Comparison of ENCODE assay signal across 2 cellular contexts in the genomic region with DNA sequence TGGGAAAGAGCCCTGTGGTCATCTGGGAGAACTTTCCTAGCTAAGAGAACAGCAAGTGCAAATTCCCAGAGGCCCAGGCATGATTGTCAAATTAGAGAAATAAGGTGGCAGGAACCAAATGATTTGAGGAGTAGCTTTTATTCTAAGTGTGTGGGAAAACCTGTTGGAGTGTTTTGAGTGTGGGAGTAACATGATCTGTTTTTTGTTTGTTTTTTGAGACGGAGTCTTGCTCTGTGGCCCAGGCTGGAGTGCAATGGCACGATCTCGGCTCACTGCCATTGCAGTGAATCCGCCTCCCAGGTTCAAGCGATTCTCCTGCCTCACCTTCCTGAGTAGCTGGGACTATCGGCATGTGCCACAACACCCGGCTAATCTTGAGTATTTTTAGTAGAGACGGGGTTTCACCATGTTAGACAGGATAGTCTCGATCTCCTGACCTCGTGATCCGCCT.
TF ChIP-seq lines count a peak whose summit lies in the region.

No MANE protein-coding gene starts in this region.

TF ChIP-seq in SK-N-SH, 30 proteins besides CTCF, POLR2A, EP300 and RAD21 (continued from another document):
- TF ChIP-seq SIN3A (IDR thresholded peaks at IDR 0.05; ENCODE audit: borderline replicate concordance, low read depth, low read length) (no peak), GABPA (IDR thresholded peaks at IDR 0.05; ENCODE audit: low read depth) (no peak), YY1 (IDR thresholded peaks at IDR 0.05; ENCODE audit: low read depth) (no peak), GATA2 (CRISPR knock-in tag; IDR thresholded peaks at IDR 0.05) (no peak), NFIC (IDR thresholded peaks at IDR 0.05; ENCODE audit: borderline replicate concordance) (no peak)
- TF ChIP-seq, protein P1, sequence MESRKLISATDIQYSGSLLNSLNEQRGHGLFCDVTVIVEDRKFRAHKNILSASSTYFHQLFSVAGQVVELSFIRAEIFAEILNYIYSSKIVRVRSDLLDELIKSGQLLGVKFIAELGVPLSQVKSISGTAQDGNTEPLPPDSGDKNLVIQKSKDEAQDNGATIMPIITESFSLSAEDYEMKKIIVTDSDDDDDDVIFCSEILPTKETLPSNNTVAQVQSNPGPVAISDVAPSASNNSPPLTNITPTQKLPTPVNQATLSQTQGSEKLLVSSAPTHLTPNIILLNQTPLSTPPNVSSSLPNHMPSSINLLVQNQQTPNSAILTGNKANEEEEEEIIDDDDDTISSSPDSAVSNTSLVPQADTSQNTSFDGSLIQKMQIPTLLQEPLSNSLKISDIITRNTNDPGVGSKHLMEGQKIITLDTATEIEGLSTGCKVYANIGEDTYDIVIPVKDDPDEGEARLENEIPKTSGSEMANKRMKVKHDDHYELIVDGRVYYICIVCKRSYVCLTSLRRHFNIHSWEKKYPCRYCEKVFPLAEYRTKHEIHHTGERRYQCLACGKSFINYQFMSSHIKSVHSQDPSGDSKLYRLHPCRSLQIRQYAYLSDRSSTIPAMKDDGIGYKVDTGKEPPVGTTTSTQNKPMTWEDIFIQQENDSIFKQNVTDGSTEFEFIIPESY (IDR thresholded peaks at IDR 0.05; ENCODE audit: borderline replicate concordance, low read depth) = no peak

TF ChIP-seq in SK-N-SH treated with all-trans-retinoic acid at 6 μM for 48 hours, 23 proteins besides CTCF, POLR2A, EP300 and RAD21 (continued from another document):
- TF ChIP-seq BACH2 (CRISPR knock-in tag; IDR thresholded peaks at IDR 0.05; ENCODE audit: borderline replicate concordance) (no peak), ESRRG (CRISPR knock-in tag; IDR thresholded peaks at IDR 0.05) (no peak), ZNF8 (CRISPR knock-in tag; IDR thresholded peaks at IDR 0.05) (no peak), ISL1 (CRISPR knock-in tag; IDR thresholded peaks at IDR 0.05) (no peak), CSDC2 (CRISPR knock-in tag; IDR thresholded peaks at IDR 0.05) (no peak), ZFP3 (CRISPR knock-in tag; IDR thresholded peaks at IDR 0.05) (no peak), ZNF70 (CRISPR knock-in tag; IDR thresholded peaks at IDR 0.05) (no peak)
- TF ChIP-seq, protein P2, sequence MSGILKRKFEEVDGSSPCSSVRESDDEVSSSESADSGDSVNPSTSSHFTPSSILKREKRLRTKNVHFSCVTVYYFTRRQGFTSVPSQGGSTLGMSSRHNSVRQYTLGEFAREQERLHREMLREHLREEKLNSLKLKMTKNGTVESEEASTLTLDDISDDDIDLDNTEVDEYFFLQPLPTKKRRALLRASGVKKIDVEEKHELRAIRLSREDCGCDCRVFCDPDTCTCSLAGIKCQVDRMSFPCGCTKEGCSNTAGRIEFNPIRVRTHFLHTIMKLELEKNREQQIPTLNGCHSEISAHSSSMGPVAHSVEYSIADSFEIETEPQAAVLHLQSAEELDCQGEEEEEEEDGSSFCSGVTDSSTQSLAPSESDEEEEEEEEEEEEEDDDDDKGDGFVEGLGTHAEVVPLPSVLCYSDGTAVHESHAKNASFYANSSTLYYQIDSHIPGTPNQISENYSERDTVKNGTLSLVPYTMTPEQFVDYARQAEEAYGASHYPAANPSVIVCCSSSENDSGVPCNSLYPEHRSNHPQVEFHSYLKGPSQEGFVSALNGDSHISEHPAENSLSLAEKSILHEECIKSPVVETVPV (CRISPR knock-in tag; IDR thresholded peaks at IDR 0.05) = no peak
- TF ChIP-seq, protein P3, sequence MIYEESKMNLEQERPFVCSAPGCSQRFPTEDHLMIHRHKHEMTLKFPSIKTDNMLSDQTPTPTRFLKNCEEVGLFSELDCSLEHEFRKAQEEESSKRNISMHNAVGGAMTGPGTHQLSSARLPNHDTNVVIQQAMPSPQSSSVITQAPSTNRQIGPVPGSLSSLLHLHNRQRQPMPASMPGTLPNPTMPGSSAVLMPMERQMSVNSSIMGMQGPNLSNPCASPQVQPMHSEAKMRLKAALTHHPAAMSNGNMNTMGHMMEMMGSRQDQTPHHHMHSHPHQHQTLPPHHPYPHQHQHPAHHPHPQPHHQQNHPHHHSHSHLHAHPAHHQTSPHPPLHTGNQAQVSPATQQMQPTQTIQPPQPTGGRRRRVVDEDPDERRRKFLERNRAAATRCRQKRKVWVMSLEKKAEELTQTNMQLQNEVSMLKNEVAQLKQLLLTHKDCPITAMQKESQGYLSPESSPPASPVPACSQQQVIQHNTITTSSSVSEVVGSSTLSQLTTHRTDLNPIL (CRISPR knock-in tag; IDR thresholded peaks at IDR 0.05; ENCODE audit: low read depth) = no peak
- TF ChIP-seq, protein P4, sequence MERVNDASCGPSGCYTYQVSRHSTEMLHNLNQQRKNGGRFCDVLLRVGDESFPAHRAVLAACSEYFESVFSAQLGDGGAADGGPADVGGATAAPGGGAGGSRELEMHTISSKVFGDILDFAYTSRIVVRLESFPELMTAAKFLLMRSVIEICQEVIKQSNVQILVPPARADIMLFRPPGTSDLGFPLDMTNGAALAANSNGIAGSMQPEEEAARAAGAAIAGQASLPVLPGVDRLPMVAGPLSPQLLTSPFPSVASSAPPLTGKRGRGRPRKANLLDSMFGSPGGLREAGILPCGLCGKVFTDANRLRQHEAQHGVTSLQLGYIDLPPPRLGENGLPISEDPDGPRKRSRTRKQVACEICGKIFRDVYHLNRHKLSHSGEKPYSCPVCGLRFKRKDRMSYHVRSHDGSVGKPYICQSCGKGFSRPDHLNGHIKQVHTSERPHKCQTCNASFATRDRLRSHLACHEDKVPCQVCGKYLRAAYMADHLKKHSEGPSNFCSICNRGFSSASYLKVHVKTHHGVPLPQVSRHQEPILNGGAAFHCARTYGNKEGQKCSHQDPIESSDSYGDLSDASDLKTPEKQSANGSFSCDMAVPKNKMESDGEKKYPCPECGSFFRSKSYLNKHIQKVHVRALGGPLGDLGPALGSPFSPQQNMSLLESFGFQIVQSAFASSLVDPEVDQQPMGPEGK (CRISPR knock-in tag; IDR thresholded peaks at IDR 0.05; ENCODE audit: borderline replicate concordance) = no peak
